ENCODE assay signal across 18 cellular contexts in the genomic region with DNA sequence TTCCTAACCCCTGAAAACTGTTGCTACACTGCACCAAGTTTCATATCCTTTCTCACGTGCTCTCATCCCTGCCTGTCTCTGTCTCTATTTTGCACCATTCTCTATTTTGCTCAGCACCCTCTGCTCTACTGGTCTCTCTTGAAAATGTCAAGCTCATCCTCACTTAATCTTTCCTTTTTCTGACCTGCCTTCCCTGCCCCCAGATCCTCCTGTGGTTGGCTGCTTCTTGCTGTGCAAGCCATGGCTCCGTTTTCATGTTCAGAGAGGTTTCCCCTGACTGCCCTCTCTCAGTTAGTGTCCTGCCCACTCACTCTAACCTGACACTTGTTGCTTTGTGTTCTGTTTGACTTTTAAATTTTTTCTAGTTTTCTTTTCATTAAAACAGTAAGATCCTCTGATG. TPM values are rescaled to one million over a fixed set of nuclear protein-coding genes. Genes with fewer than 3 reads are reported as not detected.
A peak's percentile ranks its signal among the peaks of the same experiment; 100 is the strongest.
DNase-seq lines count a peak whose midpoint lies in the region; ATAC-seq and TF ChIP-seq lines count a peak whose summit lies in the region.
"Had no signal": no experiment of that assay in that cellular context is flagged by ENCODE, and none has a peak within 500 bp of the region (broad histone marks: within the 10 kb centered on the region; RNA-seq: fewer than 3 reads in every experiment).

No MANE protein-coding gene starts in this region.

- CTCF ChIA-PET in activated CD8-positive, alpha-beta memory T cell treated with anti-CD3 and anti-CD28 coated beads, Interleukin-2, amount 10 ng/mL, durations not matched to agents 7 days and 5 days (lab: Charles Lee): no interaction called here
- CTCF ChIA-PET in CD4-positive, alpha-beta T cell (lab: Charles Lee): no interaction called here

- intact Hi-C loops in CD4-positive, alpha-beta T cell (cut with DNase I, micrococcal nuclease): loop anchor here (10.0 kb wide), 3 partner anchors 287 to 773 kb away; partner anchors contain the start of genes MRPS25 (in 1 of the 2), NR2C2 (in 1 of the 2) and WNT7A (in 1 of the 2)
- intact Hi-C loops in esophagus squamous epithelium (cut with DNase I): no loop called here

- no peak for DNase-seq in activated CD8-positive, alpha-beta memory T cell treated with anti-CD3 and anti-CD28 coated beads, Interleukin-2, amount 10 ng/mL, durations not matched to agents 7 days and 5 days
- no peak for DNase-seq in activated CD8-positive, alpha-beta memory T cell treated with anti-CD3 and anti-CD28 coated beads for 24 hours
- no peak for DNase-seq in CD4-positive, alpha-beta T cell
- DNase-seq in T-helper 17 cell (no peak), esophagus squamous epithelium (lab: John Stamatoyannopoulos, UW) (no peak), NCI-H1694 (lab: John Stamatoyannopoulos, UW) (no peak)
- DNase-seq in naive thymus-derived CD8-positive, alpha-beta T cell: no peak
- DNase-seq: Calu3, H7, MM.1S, NCI-H1105 treated with DMSO at 0.1 percent for 48 hours, NCI-H1930, NCI-H2171, NCI-H446 treated with DMSO at 0.1 percent for 48 hours, NCI-H774 had no signal

- TF ChIP-seq POLR2A in esophagus squamous epithelium (IDR thresholded peaks at IDR 0.05): no peak

- no peaks in the 10 kb centered on the region for H3K9me3 ChIP-seq in CD4-positive, alpha-beta T cell (ENCODE audit: control insufficient read depth, low read length)
- H3K9me3 ChIP-seq in T-helper 17 cell (ENCODE audit: control insufficient read depth, low read length, poor library complexity, severe bottlenecking) (no peaks in the 10 kb centered on the region), esophagus squamous epithelium (no peaks in the 10 kb centered on the region)
- H3K9me3 ChIP-seq: A549 had no signal

- no peaks in the 10 kb centered on the region for H3K27me3 ChIP-seq in CD4-positive, alpha-beta T cell (ENCODE audit: control insufficient read depth, insufficient read depth, low read length)
- H3K27me3 ChIP-seq in esophagus squamous epithelium: no peaks in the 10 kb centered on the region

- peak overlapping the region; percentile 25 for H3K27ac Mint-ChIP-seq in activated CD8-positive, alpha-beta memory T cell treated with anti-CD3 and anti-CD28 coated beads, Interleukin-2, amount 10 ng/mL, durations not matched to agents 7 days and 5 days
- peak overlapping the region; percentile 45 for H3K27ac Mint-ChIP-seq in CD4-positive, alpha-beta T cell
- H3K27ac Mint-ChIP-seq in T-helper 17 cell: peak overlapping the region; percentile 85
- peak overlapping the region in 8 of 10 donors; percentile 17 to 60 (median 42) for H3K27ac Mint-ChIP-seq in naive thymus-derived CD8-positive, alpha-beta T cell

- ATAC-seq in activated CD8-positive, alpha-beta memory T cell treated with anti-CD3 and anti-CD28 coated beads, Interleukin-2, amount 10 ng/mL, durations not matched to agents 7 days and 5 days: no peak
- ATAC-seq in CD4-positive, alpha-beta T cell (ENCODE audit: poor library complexity): no peak
- no peak for ATAC-seq in T-helper 17 cell
- ATAC-seq in naive thymus-derived CD8-positive, alpha-beta T cell: no peak
- ATAC-seq in GM18867 (IDR thresholded peaks at IDR 0.05; ENCODE audit: unreplicated experiment): no peak
- ATAC-seq: A549 had no signal

- H3K27ac ChIP-seq in CD4-positive, alpha-beta T cell (ENCODE audit: low read depth, low read length): no peak overlapping the region
- no peak overlapping the region for H3K27ac ChIP-seq in esophagus squamous epithelium
- H3K27ac ChIP-seq: A549, C4-2B had no signal

- peaks cover 0 to 85% (median 51%) of the 10 kb centered on the region in 3 donors for H3K36me3 ChIP-seq in esophagus squamous epithelium

- H3K9me3 Mint-ChIP-seq in activated CD8-positive, alpha-beta memory T cell treated with anti-CD3 and anti-CD28 coated beads, Interleukin-2, amount 10 ng/mL, durations not matched to agents 7 days and 5 days (ENCODE audit: low read depth): no peaks in the 10 kb centered on the region
- no peaks in the 10 kb centered on the region for H3K9me3 Mint-ChIP-seq in CD4-positive, alpha-beta T cell
- H3K9me3 Mint-ChIP-seq in naive thymus-derived CD8-positive, alpha-beta T cell: no peaks in the 10 kb centered on the region

- no peak overlapping the region for H3K4me3 Mint-ChIP-seq in activated CD8-positive, alpha-beta memory T cell treated with anti-CD3 and anti-CD28 coated beads, Interleukin-2, amount 10 ng/mL, durations not matched to agents 7 days and 5 days
- no peak overlapping the region for H3K4me3 Mint-ChIP-seq in CD4-positive, alpha-beta T cell
- no peak overlapping the region for H3K4me3 Mint-ChIP-seq in T-helper 17 cell
- peak overlapping the region in 1 of 10 donors; percentile 13 for H3K4me3 Mint-ChIP-seq in naive thymus-derived CD8-positive, alpha-beta T cell

- no peaks in the 10 kb centered on the region for H3K27me3 Mint-ChIP-seq in activated CD8-positive, alpha-beta memory T cell treated with anti-CD3 and anti-CD28 coated beads, Interleukin-2, amount 10 ng/mL, durations not matched to agents 7 days and 5 days
- no peaks in the 10 kb centered on the region for H3K27me3 Mint-ChIP-seq in CD4-positive, alpha-beta T cell
- H3K27me3 Mint-ChIP-seq in T-helper 17 cell: no peaks in the 10 kb centered on the region
- H3K27me3 Mint-ChIP-seq in naive thymus-derived CD8-positive, alpha-beta T cell: no peaks in the 10 kb centered on the region

- H3K4me1 ChIP-seq in esophagus squamous epithelium: peaks cover 0 to 19% (median 13%) of the 10 kb centered on the region in 3 donors

- TF ChIP-seq CTCF in CD4-positive, alpha-beta T cell (IDR thresholded peaks at IDR 0.05): no peak
- no peak for TF ChIP-seq CTCF in esophagus squamous epithelium (IDR thresholded peaks at IDR 0.05)

- no peak overlapping the region for H3K4me3 ChIP-seq in esophagus squamous epithelium
- H3K4me3 ChIP-seq: A549 had no signal

- peaks cover 36% of the 10 kb centered on the region for H3K4me1 Mint-ChIP-seq in activated CD8-positive, alpha-beta memory T cell treated with anti-CD3 and anti-CD28 coated beads, Interleukin-2, amount 10 ng/mL, durations not matched to agents 7 days and 5 days
- H3K4me1 Mint-ChIP-seq in CD4-positive, alpha-beta T cell (ENCODE audit: low read depth): peaks cover 43% of the 10 kb centered on the region
- H3K4me1 Mint-ChIP-seq in T-helper 17 cell: peaks cover 18% of the 10 kb centered on the region
- H3K4me1 Mint-ChIP-seq in naive thymus-derived CD8-positive, alpha-beta T cell: peaks cover 18 to 46% (median 37%) of the 10 kb centered on the region in 4 donors

- 71 to 81% methylated on average over 2 of the region's 2 CpGs for WGBS in esophagus squamous epithelium, 2 donors

- POLR2A ChIA-PET in CD4-positive, alpha-beta T cell (lab: Charles Lee): no interaction called here
- POLR2A ChIA-PET in naive thymus-derived CD8-positive, alpha-beta T cell (lab: Charles Lee): no interaction called here

- H3K36me3 Mint-ChIP-seq in activated CD8-positive, alpha-beta memory T cell treated with anti-CD3 and anti-CD28 coated beads, Interleukin-2, amount 10 ng/mL, durations not matched to agents 7 days and 5 days: peaks cover 47% of the 10 kb centered on the region
- peaks cover 86% of the 10 kb centered on the region for H3K36me3 Mint-ChIP-seq in CD4-positive, alpha-beta T cell (ENCODE audit: low read depth)
- peaks cover 10% of the 10 kb centered on the region for H3K36me3 Mint-ChIP-seq in T-helper 17 cell (ENCODE audit: low read depth)
- peaks cover 7 to 83% (median 16%) of the 10 kb centered on the region in 3 donors for H3K36me3 Mint-ChIP-seq in naive thymus-derived CD8-positive, alpha-beta T cell

RNA-seq across cellular contexts. Expression of gene CCDC174, which starts 6.0 kb away (rescaled TPM):
- total RNA-seq in activated CD8-positive, alpha-beta memory T cell treated with anti-CD3 and anti-CD28 coated beads, Interleukin-2, amount 10 ng/mL, durations not matched to agents 7 days and 5 days: 10 to 100 TPM; 18.7 to 21.2 TPM
- 10 to 100 TPM; 32.9 to 37.5 TPM for total RNA-seq in CD4-positive, alpha-beta T cell
- 10 to 100 TPM; 26.9 to 55.9 TPM for total RNA-seq in T-helper 17 cell
- total RNA-seq in naive thymus-derived CD8-positive, alpha-beta T cell: 10 to 100 TPM; 43.0 to 47.1 TPM
- polyA plus RNA-seq in naive thymus-derived CD8-positive, alpha-beta T cell: 10 to 100 TPM; 16.6 to 26.2 (median 22.8) TPM
- total RNA-seq in esophagus squamous epithelium: 10 to 100 TPM in 3 of 4 donors, 1 to 10 TPM in 1; 9.5 to 17.2 (median 12.1) TPM

RNA-seq across cellular contexts. Expression of gene C3orf20, which starts 17.4 kb away (rescaled TPM):
- under 1 TPM in 1 of 2 experiments, not detected in 1; 0.16 TPM for total RNA-seq in activated CD8-positive, alpha-beta memory T cell treated with anti-CD3 and anti-CD28 coated beads, Interleukin-2, amount 10 ng/mL, durations not matched to agents 7 days and 5 days
- under 1 TPM in 1 of 2 experiments, not detected in 1; 0.14 TPM for total RNA-seq in CD4-positive, alpha-beta T cell
- total RNA-seq in T-helper 17 cell: under 1 TPM; 0.12 to 0.42 TPM
- under 1 TPM; 0.44 to 0.69 TPM for total RNA-seq in naive thymus-derived CD8-positive, alpha-beta T cell
- under 1 TPM in 1 of 3 donors, not detected in 2; 0.03 TPM for polyA plus RNA-seq in naive thymus-derived CD8-positive, alpha-beta T cell
- total RNA-seq in esophagus squamous epithelium: not detected

Comparison
In these comparisons a context has a peak if more than half of its experiments do, and no peak if none do; other contexts are left out.
1. H3K27ac Mint-ChIP-seq: peak in every context shown above with its lines; median percentile 85 in T-helper 17 cell; 45 in CD4-positive, alpha-beta T cell; 42 in naive thymus-derived CD8-positive, alpha-beta T cell; 25 in activated CD8-positive, alpha-beta memory T cell treated with anti-CD3 and anti-CD28 coated beads, Interleukin-2, amount 10 ng/mL, durations not matched to agents 7 days and 5 days.